In the genomic region with DNA sequence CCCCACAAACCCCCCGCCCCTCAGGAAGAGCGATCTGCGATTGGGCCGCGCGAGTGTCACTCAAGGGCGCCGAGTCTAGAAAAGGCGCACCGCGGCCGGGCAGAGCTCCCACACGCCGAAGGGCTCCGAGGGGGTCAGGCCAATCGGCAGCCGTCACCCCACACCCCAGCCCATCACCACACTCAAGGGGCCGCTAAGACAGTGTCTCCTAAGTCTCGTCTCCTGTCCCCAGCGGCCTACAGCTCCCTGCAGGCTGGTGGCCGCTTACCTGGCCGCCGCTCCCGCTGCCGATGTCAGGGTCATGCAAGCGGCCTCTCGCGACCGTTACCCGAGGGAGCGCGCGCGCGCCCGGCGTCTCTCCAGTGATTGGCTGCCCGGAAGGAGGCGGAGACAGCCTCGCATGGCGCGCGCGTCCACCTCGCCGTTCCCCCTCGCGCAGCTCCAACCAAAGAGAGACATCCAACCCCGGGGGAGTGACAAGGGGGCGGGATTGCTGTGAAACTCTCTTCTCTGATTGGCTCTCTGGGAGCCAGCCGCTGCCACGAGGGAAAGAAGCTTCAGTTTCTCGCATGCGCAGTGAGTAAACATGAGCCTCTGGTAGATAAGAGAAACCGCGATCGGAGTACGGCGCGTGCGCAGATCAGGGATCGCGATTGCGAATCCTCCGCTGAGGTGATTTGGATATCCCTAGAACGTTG, we compare ENCODE assay signal across 8 cellular contexts.
DNase-seq lines count a peak whose midpoint lies in the region; ATAC-seq and TF ChIP-seq lines count a peak whose summit lies in the region.

A gene with protein sequence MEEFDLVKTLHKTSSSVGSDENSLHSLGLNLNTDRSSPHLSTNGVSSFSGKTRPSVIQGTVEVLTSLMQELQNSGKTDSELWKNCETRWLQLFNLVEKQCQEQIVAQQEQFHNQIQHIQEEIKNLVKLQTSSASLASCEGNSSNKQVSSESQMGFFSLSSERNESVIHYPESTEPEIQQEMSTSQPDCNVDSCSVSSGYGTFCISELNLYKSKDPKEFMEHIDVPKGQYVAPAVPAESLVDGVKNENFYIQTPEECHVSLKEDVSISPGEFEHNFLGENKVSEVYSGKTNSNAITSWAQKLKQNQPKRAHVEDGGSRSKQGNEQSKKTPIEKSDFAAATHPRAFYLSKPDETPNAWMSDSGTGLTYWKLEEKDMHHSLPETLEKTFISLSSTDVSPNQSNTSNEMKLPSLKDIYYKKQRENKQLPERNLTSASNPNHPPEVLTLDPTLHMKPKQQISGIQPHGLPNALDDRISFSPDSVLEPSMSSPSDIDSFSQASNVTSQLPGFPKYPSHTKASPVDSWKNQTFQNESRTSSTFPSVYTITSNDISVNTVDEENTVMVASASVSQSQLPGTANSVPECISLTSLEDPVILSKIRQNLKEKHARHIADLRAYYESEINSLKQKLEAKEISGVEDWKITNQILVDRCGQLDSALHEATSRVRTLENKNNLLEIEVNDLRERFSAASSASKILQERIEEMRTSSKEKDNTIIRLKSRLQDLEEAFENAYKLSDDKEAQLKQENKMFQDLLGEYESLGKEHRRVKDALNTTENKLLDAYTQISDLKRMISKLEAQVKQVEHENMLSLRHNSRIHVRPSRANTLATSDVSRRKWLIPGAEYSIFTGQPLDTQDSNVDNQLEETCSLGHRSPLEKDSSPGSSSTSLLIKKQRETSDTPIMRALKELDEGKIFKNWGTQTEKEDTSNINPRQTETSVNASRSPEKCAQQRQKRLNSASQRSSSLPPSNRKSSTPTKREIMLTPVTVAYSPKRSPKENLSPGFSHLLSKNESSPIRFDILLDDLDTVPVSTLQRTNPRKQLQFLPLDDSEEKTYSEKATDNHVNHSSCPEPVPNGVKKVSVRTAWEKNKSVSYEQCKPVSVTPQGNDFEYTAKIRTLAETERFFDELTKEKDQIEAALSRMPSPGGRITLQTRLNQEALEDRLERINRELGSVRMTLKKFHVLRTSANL (minus strand): TSS at position 335 of the 698 bp plus-strand sequence. CDS start 2,777 bp downstream, outside the sequence.
A gene (plus strand): TSS at position 630 of the 698 bp plus-strand sequence. CDS start 20,239 bp downstream, outside the sequence.

- DNase-seq in AG09319 (ENCODE audit: extremely low read depth, low read depth) (peak; percentile 99), NCI-H446 treated with DMSO at 0.1 percent for 48 hours (lab: John Stamatoyannopoulos, UW) (peak; percentile 99), cerebellar cortex (ENCODE audit: low spot score) (peak; percentile 100), islet precursor cell (peak; percentile 100)
- DNase-seq in stimulated activated CD4-positive, alpha-beta T cell treated with anti-CD3 and anti-CD28 coated beads, Interleukin-12 subunit alpha, Interleukin-12 subunit beta, amount 100 ng/mL, for 48 hours (ENCODE audit: low read depth in 2 of 3, low spot score in 1 of 3) = peak; percentile 98

- TF ChIP-seq CTCF in AG09319 (IDR thresholded peaks at IDR 0.05; ENCODE audit: low read depth, low read length) = no peak

- ATAC-seq in GM19035 (IDR thresholded peaks at IDR 0.05; ENCODE audit: unreplicated experiment) = peak; percentile 81
- ATAC-seq in HG03354 (IDR thresholded peaks at IDR 0.05; ENCODE audit: poor library complexity, severe bottlenecking, unreplicated experiment) = peak; percentile 85
- peak; percentile 92 to 93 for ATAC-seq in activated CD4-positive, CD25-positive, alpha-beta regulatory T cell treated with anti-CD3 and anti-CD28 coated beads, Interleukin-2, amount 50 U/mL, for 24 hours

Comparison
In these comparisons a context has a peak if more than half of its experiments do, and no peak if none do; other contexts are left out.
1. Peak in every context shown above with its lines: DNase-seq and ATAC-seq.